ENCODE assay signal across 23 cellular contexts in genomic region chr2:108949316-108950299, GRCh38. TPM values are rescaled to one million over a fixed set of nuclear protein-coding genes. Genes with fewer than 3 reads are reported as not detected.
DNase-seq lines count a peak whose midpoint lies in the region; ATAC-seq, FAIRE-seq and TF ChIP-seq lines count a peak whose summit lies in the region.
"Had no signal": no experiment of that assay in that cellular context is flagged by ENCODE, and none has a peak within 500 bp of the region (broad histone marks: within the 10 kb centered on the region; RNA-seq: fewer than 3 reads in every experiment).

No MANE protein-coding gene starts in this region.

- H3K23ac ChIP-seq in mesenchymal stem cell (ENCODE audit: low read length in 2 of 2): no peak overlapping the region

- H4K20me1 ChIP-seq in BLaER1: no peaks in the 10 kb centered on the region
- no peaks in the 10 kb centered on the region for H4K20me1 ChIP-seq in K562 (replicated peaks; ENCODE audit: control insufficient read depth, insufficient read depth, low read length)

- H3K79me1 ChIP-seq in mesenchymal stem cell (replicated peaks; ENCODE audit: low read length, poor library complexity, severe bottlenecking): no peaks in the 10 kb centered on the region

- H2BK5ac ChIP-seq in mesenchymal stem cell (ENCODE audit: low read depth, low read length, poor library complexity, severe bottlenecking): no peak overlapping the region

- H3K4me3 ChIP-seq in BLaER1: no peak overlapping the region
- no peak overlapping the region for H3K4me3 ChIP-seq in K562
- no peak overlapping the region for H3K4me3 ChIP-seq in mesenchymal stem cell (ENCODE audit: insufficient read depth in 1 of 2, low read depth in 1 of 2, low read length in 2 of 2)
- H3K4me3 ChIP-seq: MG63 had no signal

- H2AK5ac ChIP-seq in mesenchymal stem cell (ENCODE audit: low read length, severe bottlenecking): no peak overlapping the region

- H2AFZ ChIP-seq in K562 (ENCODE audit: low read depth, low read length) (no peak overlapping the region), mesenchymal stem cell (ENCODE audit: low read depth, low read length) (no peak overlapping the region)

- no peak for TF ChIP-seq EP300 in K562 (IDR thresholded peaks at IDR 0.05; ENCODE audit: low read length)

- H3K14ac ChIP-seq in mesenchymal stem cell (ENCODE audit: low read length in 2 of 2): no peak overlapping the region

- H3K4ac ChIP-seq in mesenchymal stem cell (ENCODE audit: low read depth in 1 of 2, low read length in 2 of 2): no peak overlapping the region

- H3K9me1 ChIP-seq in K562 (ENCODE audit: control insufficient read depth, insufficient read depth, low read length): no peaks in the 10 kb centered on the region

- intact Hi-C loops in K562 (cut with micrococcal nuclease): no loop called here

- no peak overlapping the region for H2BK120ac ChIP-seq in mesenchymal stem cell (ENCODE audit: low read depth, low read length)

- H4K8ac ChIP-seq in mesenchymal stem cell (ENCODE audit: low read length): no peak overlapping the region

- CTCF ChIA-PET in K562 (lab: Yijun Ruan, JAX; ENCODE audit: low intra/inter-chr PET ratio): no interaction called here

- peak overlapping the region; percentile 33 for H2BK15ac ChIP-seq in mesenchymal stem cell (ENCODE audit: low read depth, poor library complexity, severe bottlenecking)

- no peak for TF ChIP-seq POLR2A in K562 (conservative IDR thresholded peaks at IDR 0.05)

- TF ChIP-seq RAD21 in K562 (CRISPR knock-in tag; conservative IDR thresholded peaks at IDR 0.05 in 1 of 2, IDR thresholded peaks at IDR 0.05 in 1 of 2): no peak

- ATAC-seq in K562 (no peak), GM21723 (IDR thresholded peaks at IDR 0.05; ENCODE audit: unreplicated experiment) (no peak), HG02852 (IDR thresholded peaks at IDR 0.05; ENCODE audit: unreplicated experiment) (no peak)

- 0% methylated on average over 4 of the region's 4 CpGs for WGBS in K562 (ENCODE audit: insufficient coverage, low coverage, missing lambda C conversion rate)
- WGBS in mesenchymal stem cell: 92% methylated on average over 4 of the region's 4 CpGs

- H2BK12ac ChIP-seq in mesenchymal stem cell (ENCODE audit: low read length in 2 of 2): no peak overlapping the region

- no peak for TF ChIP-seq CTCF in K562 (IDR thresholded peaks at IDR 0.05 in 2 of 3, conservative IDR thresholded peaks at IDR 0.05 in 1 of 3; ENCODE audit: insufficient read depth in 2 of 3, low read depth in 1 of 3, low read length in 3 of 3)

- in situ Hi-C loops in K562 (cut with MboI): no loop called here

- DNase-seq in NCI-H345 (lab: John Stamatoyannopoulos, UW) (peak; percentile 18), NCI-H345 treated with DMSO at 0.1 percent for 48 hours (lab: John Stamatoyannopoulos, UW; ENCODE audit: unreplicated experiment) (no peak), K562 (ENCODE audit: extremely low read depth in 1 of 4, low spot score in 3 of 4) (no peak), mesenchymal stem cell (no peak), NCI-H510A (lab: John Stamatoyannopoulos, UW) (no peak)
- DNase-seq: C1 segment of cervical spinal cord; CD8-positive, alpha-beta memory T cell; DMS79; Kasumi-1; MG63; NCI-H1694 treated with DMSO at 0.1 percent for 48 hours; NCI-H2227 treated with DMSO at 0.1 percent for 48 hours; NCI-H526; OCI-M1; Right ventricle myocardium superior had no signal

- no peak overlapping the region for H4K91ac ChIP-seq in mesenchymal stem cell (ENCODE audit: low read length)

- H3K27ac ChIP-seq in BLaER1 (no peak overlapping the region), K562 (ENCODE audit: extremely low read depth, low read depth, low read length) (no peak overlapping the region), mesenchymal stem cell (ENCODE audit: low read length, poor library complexity, severe bottlenecking) (no peak overlapping the region)
- H3K27ac ChIP-seq: HL-60 had no signal

- no peaks in the 10 kb centered on the region for H3K36me3 ChIP-seq in BLaER1
- H3K36me3 ChIP-seq in K562 (ENCODE audit: control insufficient read depth, insufficient read depth, low read length): no peaks in the 10 kb centered on the region
- no peaks in the 10 kb centered on the region for H3K36me3 ChIP-seq in mesenchymal stem cell (ENCODE audit: control insufficient read depth in 1 of 2, insufficient read depth in 2 of 2, low read depth in 1 of 2, low read length in 2 of 2)
- H3K36me3 ChIP-seq: MG63 had no signal

- no TSS peak for BruUV-seq in K562 (replicated peaks; lab: Mats Ljungman, UMichigan)

- peaks cover 10% of the 10 kb centered on the region; the same call in 1 of the 2 replicates for H3K4me1 ChIP-seq in BLaER1
- no peaks in the 10 kb centered on the region for H3K4me1 ChIP-seq in K562 (replicated peaks in 1 of 2; ENCODE audit: control insufficient read depth in 2 of 2, insufficient read depth in 2 of 2, low read length in 2 of 2)
- no peaks in the 10 kb centered on the region for H3K4me1 ChIP-seq in mesenchymal stem cell (ENCODE audit: control insufficient read depth, insufficient read depth, low read depth, low read length)

- no peak overlapping the region for H3K18ac ChIP-seq in mesenchymal stem cell (ENCODE audit: low read depth in 1 of 2, low read length in 2 of 2)

- no peaks in the 10 kb centered on the region for H3K27me3 ChIP-seq in BLaER1
- peaks cover 0 to 8% of the 10 kb centered on the region in 2 experiments; a peak in 2 of 5 replicates for H3K27me3 ChIP-seq in K562 (ENCODE audit: control insufficient read depth in 2 of 2, insufficient read depth in 2 of 2, low read length in 2 of 2)
- H3K27me3 ChIP-seq in mesenchymal stem cell (ENCODE audit: control insufficient read depth in 1 of 2, insufficient read depth in 1 of 2, low read length in 2 of 2): peaks cover 26 to 45% of the 10 kb centered on the region in 2 experiments
- H3K27me3 ChIP-seq: MG63 had no signal

- no peaks in the 10 kb centered on the region for H3K79me2 ChIP-seq in K562 (ENCODE audit: control insufficient read depth, insufficient read depth, low read length)

- FAIRE-seq in K562 (lab: Jason Lieb, UNC): no peak
- FAIRE-seq: D721Med had no signal

- POLR2A ChIA-PET in K562 (lab: Yijun Ruan, JAX): interaction anchor here (1.0 kb wide), 1 partner anchor 23 kb away, joined by 3 read pairs; no protein-coding TSS in a partner anchor

- H3K4me2 ChIP-seq in BLaER1 (peak overlapping the region; percentile 5; the same call in 1 of the 2 replicates), K562 (ENCODE audit: insufficient read depth, low read length) (no peak overlapping the region), mesenchymal stem cell (ENCODE audit: low read length, poor library complexity, severe bottlenecking) (no peak overlapping the region)

- no peak overlapping the region for H3K9ac ChIP-seq in BLaER1
- H3K9ac ChIP-seq in K562 (ENCODE audit: insufficient read depth in 1 of 2, low read depth in 2 of 2, low read length in 2 of 2): no peak overlapping the region
- H3K9ac ChIP-seq in mesenchymal stem cell (ENCODE audit: low read length): no peak overlapping the region

- H3K9me3 ChIP-seq in BLaER1: peaks cover 65% of the 10 kb centered on the region
- H3K9me3 ChIP-seq in K562 (replicated peaks; ENCODE audit: control insufficient read depth, insufficient read depth, low read depth, low read length): no peaks in the 10 kb centered on the region
- H3K9me3 ChIP-seq in mesenchymal stem cell (ENCODE audit: control insufficient read depth, low read length): peaks cover 35% of the 10 kb centered on the region

TF ChIP-seq in K562, 482 proteins besides CTCF, POLR2A, EP300 and RAD21:
- no peak for TF ChIP-seq ESRRA (IDR thresholded peaks at IDR 0.05; ENCODE audit: borderline replicate concordance, low read depth)
- no peak for TF ChIP-seq CEBPG (CRISPR knock-in tag; IDR thresholded peaks at IDR 0.05)
- TF ChIP-seq CEBPG (tag; conservative IDR thresholded peaks at IDR 0.05 in 1 of 2, IDR thresholded peaks at IDR 0.05 in 1 of 2): peak; percentile 23 to 66; a peak in 1 of 4 replicates
- TF ChIP-seq ZNF175 (CRISPR knock-in tag; IDR thresholded peaks at IDR 0.05; ENCODE audit: low read depth): no peak
- TF ChIP-seq IRF9 (tag; IDR thresholded peaks at IDR 0.05): no peak
- no peak for TF ChIP-seq PCBP1 (IDR thresholded peaks at IDR 0.05; ENCODE audit: low read depth, low read length, poor library complexity, severe bottlenecking)

RNA-seq across cellular contexts. Expression of gene EDAR, which starts 39.4 kb away (rescaled TPM):
- total RNA-seq in K562 (2011; cell fraction: chromatin; rRNA removed; ENCODE audit: low replicate concordance): not detected in 2 replicates
- not detected in 2 replicates for total RNA-seq in K562 (2011; cell fraction: nucleolus; rRNA removed)
- total RNA-seq in K562 (2011; cell fraction: nucleoplasm; rRNA removed): not detected in 2 replicates
- not detected in 2 replicates for total RNA-seq in K562 (2014; rRNA removed)
- not detected in 2 replicates for total RNA-seq in K562 (2014; rRNA removed; fragmentation: Illumina TruSeq; extraction: Trizol)
- not detected in 2 replicates for total RNA-seq in K562 (2015; rRNA removed; fragmentation: Illumina TruSeq; extraction: Trizol)
- total RNA-seq in K562 (2021): not detected in 2 replicates
- not detected in 2 replicates for polyA plus RNA-seq in K562 (2011; rRNA removed)
- polyA plus RNA-seq in K562 (2011; cell fraction: cytosol; rRNA removed): not detected in 2 replicates
- not detected in 2 replicates for polyA plus RNA-seq in K562 (2011; cell fraction: nucleus; rRNA removed)
- not detected in 2 replicates for polyA plus RNA-seq in K562 (2012)
- polyA plus RNA-seq in K562 (2014; fragmentation: Illumina TruSeq; extraction: Trizol): not detected in 2 replicates
- not detected for polyA plus RNA-seq in K562 (2014; fragmentation: Nextera tagmentation; extraction: Ambion mirVana)
- 0.01 TPM in 1 of 2 replicates, not detected in the other for polyA plus RNA-seq in K562 (2014; rRNA removed)
- not detected in 2 replicates for polyA minus RNA-seq in K562 (2011; rRNA and poly(A)+ RNA removed)
- not detected in 2 replicates for polyA minus RNA-seq in K562 (2011; cell fraction: cytosol; rRNA and poly(A)+ RNA removed)
- not detected in 2 replicates for polyA minus RNA-seq in K562 (2011; cell fraction: nucleus; rRNA and poly(A)+ RNA removed)
- not detected for polyA plus RNA-seq in mesenchymal stem cell (2013, experiment 1 of 2)
- polyA plus RNA-seq in mesenchymal stem cell (2013, experiment 2 of 2): not detected
- total RNA-seq: A172, H4, HT1080 had no signal
